ENCODE assay signal across 23 cellular contexts in genomic region chr4:38512840-38513239, GRCh38.
DNase-seq lines count a peak whose midpoint lies in the region; ATAC-seq and TF ChIP-seq lines count a peak whose summit lies in the region.
"Had no signal": no experiment of that assay in that cellular context is flagged by ENCODE, and none has a peak within 500 bp of the region (broad histone marks: within the 10 kb centered on the region; RNA-seq: fewer than 3 reads in every experiment).

No MANE protein-coding gene starts in this region.

- H3K4me2 ChIP-seq in SK-N-SH = no peak overlapping the region
- H3K4me2 ChIP-seq: KMS-11 had no signal

- no peak for TF ChIP-seq EP300 in SK-N-SH (IDR thresholded peaks at IDR 0.05; ENCODE audit: borderline replicate concordance in 1 of 2, low read depth in 1 of 2, low read length in 1 of 2)

- ATAC-seq in activated T-cell treated with anti-CD3 and anti-CD28 coated beads, Interleukin-2, amount 50 U/mL, for 72 hours (replicated peaks in 1 of 2) = no peak
- no peak for ATAC-seq in central memory CD8-positive, alpha-beta T cell (replicated peaks; ENCODE audit: extremely low read depth, poor library complexity, severe bottlenecking)
- no peak for ATAC-seq in natural killer cell treated with Interleukin-12 subunit alpha and Interleukin-12 subunit beta and Interleukin-15 and Interleukin-18, amount 100 ng/mL, for 72 hours
- ATAC-seq: foreskin keratinocyte, left colon had no signal

- H3K79me2 ChIP-seq in SK-N-SH (ENCODE audit: insufficient read depth) = no peaks in the 10 kb centered on the region

- no peaks in the 10 kb centered on the region for H4K20me1 ChIP-seq in SK-N-SH (ENCODE audit: insufficient read depth)

- H2AFZ ChIP-seq in SK-N-SH (ENCODE audit: low read depth) = no peak overlapping the region

- TF ChIP-seq CTCF in HEK293 (tag by site-specific recombination; IDR thresholded peaks at IDR 0.05) (no peak), SK-N-SH (IDR thresholded peaks at IDR 0.05) (no peak)

- H3K4me1 ChIP-seq in HEK293 (ENCODE audit: control insufficient read depth, insufficient read depth, low read length) (no peaks in the 10 kb centered on the region), SK-N-SH (ENCODE audit: control insufficient read depth in 1 of 2, insufficient read depth in 2 of 2, low read depth in 1 of 2, low read length in 1 of 2) (peaks cover 0 to 2% of the 10 kb centered on the region in 2 experiments; a peak in 1 of 4 replicates)
- H3K4me1 ChIP-seq: foreskin keratinocyte had no signal

- H3K9me3 Mint-ChIP-seq in activated T-cell treated with anti-CD3 and anti-CD28 coated beads, Interleukin-2, amount 50 U/mL, for 24 hours = no peaks in the 10 kb centered on the region
- H3K9me3 Mint-ChIP-seq in activated T-cell treated with anti-CD3 and anti-CD28 coated beads, Interleukin-2, amount 50 U/mL, for 72 hours = no peaks in the 10 kb centered on the region
- no peaks in the 10 kb centered on the region for H3K9me3 Mint-ChIP-seq in central memory CD8-positive, alpha-beta T cell
- no peaks in the 10 kb centered on the region for H3K9me3 Mint-ChIP-seq in natural killer cell treated with Interleukin-12 subunit alpha and Interleukin-12 subunit beta and Interleukin-15 and Interleukin-18, amount 100 ng/mL, for 72 hours
- peaks cover 3% of the 10 kb centered on the region for H3K9me3 Mint-ChIP-seq in activated CD4-positive, alpha-beta memory T cell treated with anti-CD3 and anti-CD28 coated beads, Interleukin-2, amount 10 ng/mL, durations not matched to agents 7 days and 5 days
- H3K9me3 Mint-ChIP-seq: activated CD4-positive, alpha-beta memory T cell treated with anti-CD3 and anti-CD28 coated beads for 36 hours; mesothelial cell of epicardium had no signal

- no peak overlapping the region for H3K9ac ChIP-seq in SK-N-SH
- H3K9ac ChIP-seq: KMS-11 had no signal

- no peak overlapping the region for H3K4me3 Mint-ChIP-seq in activated T-cell treated with anti-CD3 and anti-CD28 coated beads, Interleukin-2, amount 50 U/mL, for 24 hours
- peak overlapping the region in 1 of 2 donors; percentile 34 for H3K4me3 Mint-ChIP-seq in activated T-cell treated with anti-CD3 and anti-CD28 coated beads, Interleukin-2, amount 50 U/mL, for 72 hours
- H3K4me3 Mint-ChIP-seq in central memory CD8-positive, alpha-beta T cell = peak overlapping the region; percentile 55
- peak overlapping the region; percentile 35 for H3K4me3 Mint-ChIP-seq in natural killer cell treated with Interleukin-12 subunit alpha and Interleukin-12 subunit beta and Interleukin-15 and Interleukin-18, amount 100 ng/mL, for 72 hours
- no peak overlapping the region for H3K4me3 Mint-ChIP-seq in activated CD4-positive, alpha-beta memory T cell treated with anti-CD3 and anti-CD28 coated beads, Interleukin-2, amount 10 ng/mL, durations not matched to agents 7 days and 5 days
- H3K4me3 Mint-ChIP-seq: activated CD4-positive, alpha-beta memory T cell treated with anti-CD3 and anti-CD28 coated beads for 36 hours; mesothelial cell of epicardium had no signal

- TF ChIP-seq RAD21 in SK-N-SH (IDR thresholded peaks at IDR 0.05; ENCODE audit: low read length) = no peak

- H3K36me3 ChIP-seq in HEK293 (ENCODE audit: control insufficient read depth in 2 of 2, insufficient read depth in 1 of 2, low read length in 2 of 2) (no peaks in the 10 kb centered on the region), SK-N-SH (replicated peaks in 1 of 2; ENCODE audit: control insufficient read depth in 1 of 2, insufficient read depth in 2 of 2, low read length in 1 of 2) (no peaks in the 10 kb centered on the region)
- H3K36me3 ChIP-seq: SJCRH30, WERI-Rb-1 had no signal

- POLR2A ChIA-PET in HEK293 (lab: Yijun Ruan, JAX) = no interaction called here
- POLR2A ChIA-PET in activated CD4-positive, alpha-beta memory T cell treated with anti-CD3 and anti-CD28 coated beads, Interleukin-2, amount 10 ng/mL, durations not matched to agents 7 days and 5 days (lab: Charles Lee) = no interaction called here
- POLR2A ChIA-PET in SK-N-SH (lab: Yijun Ruan, JAX) = no interaction called here

- H3K36me3 Mint-ChIP-seq in activated T-cell treated with anti-CD3 and anti-CD28 coated beads, Interleukin-2, amount 50 U/mL, for 24 hours (ENCODE audit: low read depth) = peaks cover 7% of the 10 kb centered on the region
- no peaks in the 10 kb centered on the region for H3K36me3 Mint-ChIP-seq in activated T-cell treated with anti-CD3 and anti-CD28 coated beads, Interleukin-2, amount 50 U/mL, for 72 hours (ENCODE audit: insufficient read depth in 2 of 2)
- peaks cover 24% of the 10 kb centered on the region for H3K36me3 Mint-ChIP-seq in central memory CD8-positive, alpha-beta T cell (ENCODE audit: insufficient read depth)
- peaks cover 6% of the 10 kb centered on the region for H3K36me3 Mint-ChIP-seq in natural killer cell treated with Interleukin-12 subunit alpha and Interleukin-12 subunit beta and Interleukin-15 and Interleukin-18, amount 100 ng/mL, for 72 hours
- H3K36me3 Mint-ChIP-seq in activated CD4-positive, alpha-beta memory T cell treated with anti-CD3 and anti-CD28 coated beads, Interleukin-2, amount 10 ng/mL, durations not matched to agents 7 days and 5 days (ENCODE audit: low read depth) = peaks cover 17% of the 10 kb centered on the region
- H3K36me3 Mint-ChIP-seq: activated CD4-positive, alpha-beta memory T cell treated with anti-CD3 and anti-CD28 coated beads for 36 hours; mesothelial cell of epicardium had no signal

- H3K9me2 ChIP-seq in SK-N-SH = no peaks in the 10 kb centered on the region

- 51% methylated on average over 4 of the region's 4 CpGs for WGBS in SK-N-SH (ENCODE audit: low lambda C conversion rate)

- H3K27me3 ChIP-seq in SK-N-SH (ENCODE audit: insufficient read depth) = no peaks in the 10 kb centered on the region; the same call in 1 of the 2 replicates
- H3K27me3 ChIP-seq: SJCRH30 had no signal

- H3K27me3 Mint-ChIP-seq in activated T-cell treated with anti-CD3 and anti-CD28 coated beads, Interleukin-2, amount 50 U/mL, for 24 hours = no peaks in the 10 kb centered on the region
- no peaks in the 10 kb centered on the region for H3K27me3 Mint-ChIP-seq in activated T-cell treated with anti-CD3 and anti-CD28 coated beads, Interleukin-2, amount 50 U/mL, for 72 hours (ENCODE audit: low read depth)
- H3K27me3 Mint-ChIP-seq in central memory CD8-positive, alpha-beta T cell = no peaks in the 10 kb centered on the region
- no peaks in the 10 kb centered on the region for H3K27me3 Mint-ChIP-seq in natural killer cell treated with Interleukin-12 subunit alpha and Interleukin-12 subunit beta and Interleukin-15 and Interleukin-18, amount 100 ng/mL, for 72 hours
- H3K27me3 Mint-ChIP-seq in activated CD4-positive, alpha-beta memory T cell treated with anti-CD3 and anti-CD28 coated beads, Interleukin-2, amount 10 ng/mL, durations not matched to agents 7 days and 5 days = peaks cover 65% of the 10 kb centered on the region
- H3K27me3 Mint-ChIP-seq: activated CD4-positive, alpha-beta memory T cell treated with anti-CD3 and anti-CD28 coated beads for 36 hours had no signal

- peak overlapping the region; percentile 13 for H3K27ac Mint-ChIP-seq in activated T-cell treated with anti-CD3 and anti-CD28 coated beads, Interleukin-2, amount 50 U/mL, for 24 hours
- no peak overlapping the region for H3K27ac Mint-ChIP-seq in activated T-cell treated with anti-CD3 and anti-CD28 coated beads, Interleukin-2, amount 50 U/mL, for 72 hours
- peak overlapping the region; percentile 45 for H3K27ac Mint-ChIP-seq in central memory CD8-positive, alpha-beta T cell (ENCODE audit: low read depth)
- peak overlapping the region in 1 of 2 donors; percentile 1 for H3K27ac Mint-ChIP-seq in natural killer cell treated with Interleukin-12 subunit alpha and Interleukin-12 subunit beta and Interleukin-15 and Interleukin-18, amount 100 ng/mL, for 72 hours
- no peak overlapping the region for H3K27ac Mint-ChIP-seq in activated CD4-positive, alpha-beta memory T cell treated with anti-CD3 and anti-CD28 coated beads, Interleukin-2, amount 10 ng/mL, durations not matched to agents 7 days and 5 days
- H3K27ac Mint-ChIP-seq: activated CD4-positive, alpha-beta memory T cell treated with anti-CD3 and anti-CD28 coated beads for 36 hours; mesothelial cell of epicardium had no signal

- DNase-seq in activated T-cell treated with anti-CD3 and anti-CD28 coated beads, Interleukin-2, amount 50 U/mL, for 24 hours = no peak
- no peak for DNase-seq in activated T-cell treated with anti-CD3 and anti-CD28 coated beads, Interleukin-2, amount 50 U/mL, for 72 hours
- no peak for DNase-seq in central memory CD8-positive, alpha-beta T cell (ENCODE audit: low spot score in 2 of 2)
- DNase-seq in natural killer cell treated with Interleukin-12 subunit alpha and Interleukin-12 subunit beta and Interleukin-15 and Interleukin-18, amount 100 ng/mL, for 72 hours (ENCODE audit: low spot score) = no peak
- DNase-seq in stimulated activated CD8-positive, alpha-beta memory T cell treated with anti-CD3 and anti-CD28 coated beads, Interleukin-4, amount 100 ng/mL, for 48 hours = no peak
- DNase-seq in activated CD4-positive, alpha-beta memory T cell treated with anti-CD3 and anti-CD28 coated beads, Interleukin-2, amount 10 ng/mL, durations not matched to agents 7 days and 5 days = no peak
- DNase-seq in SK-N-SH = no peak
- DNase-seq: activated CD4-positive, alpha-beta memory T cell treated with anti-CD3 and anti-CD28 coated beads for 36 hours; dermis blood vessel endothelial cell; DMS153; foreskin keratinocyte; hypothalamus; left colon; MV-4-11; NCI-H2081; SJCRH30; stimulated activated CD4-positive, alpha-beta T cell treated with anti-CD3 and anti-CD28 coated beads, Interleukin-4, amount 100 ng/mL, for 24 hours; substantia nigra; WERI-Rb-1 had no signal

- CTCF ChIA-PET in HEK293 (lab: Yijun Ruan, JAX) (no interaction called here), SK-N-SH (lab: Yijun Ruan, JAX) (no interaction called here)
- CTCF ChIA-PET in activated CD4-positive, alpha-beta memory T cell treated with anti-CD3 and anti-CD28 coated beads, Interleukin-2, amount 10 ng/mL, durations not matched to agents 7 days and 5 days (lab: Charles Lee) = interaction anchor here (0.7 kb wide), 1 partner anchor 333 kb away, joined by 3 read pairs; no protein-coding TSS in a partner anchor

- H3K27ac ChIP-seq in HEK293 (ENCODE audit: extremely low read depth, low read depth, low read length) = no peak overlapping the region
- H3K27ac ChIP-seq in SK-N-SH (ENCODE audit: low read depth in 2 of 2, low read length in 1 of 2) = no peak overlapping the region
- H3K27ac ChIP-seq: C4-2B, foreskin keratinocyte, KMS-11, SJCRH30, WERI-Rb-1 had no signal

- H3K4me3 ChIP-seq in HEK293 (ENCODE audit: low read depth, low read length) (no peak overlapping the region), SK-N-SH (ENCODE audit: low read depth in 2 of 2, low read length in 1 of 2) (no peak overlapping the region)
- H3K4me3 ChIP-seq: SJCRH30 had no signal

- no peaks in the 10 kb centered on the region for H3F3A ChIP-seq in SK-N-SH (replicated peaks; ENCODE audit: insufficient read depth)

- H3K4me1 Mint-ChIP-seq in activated T-cell treated with anti-CD3 and anti-CD28 coated beads, Interleukin-2, amount 50 U/mL, for 24 hours (ENCODE audit: low read depth) = peaks cover 83% of the 10 kb centered on the region
- peaks cover 71% of the 10 kb centered on the region for H3K4me1 Mint-ChIP-seq in activated T-cell treated with anti-CD3 and anti-CD28 coated beads, Interleukin-2, amount 50 U/mL, for 72 hours (ENCODE audit: low read depth)
- H3K4me1 Mint-ChIP-seq in central memory CD8-positive, alpha-beta T cell = peaks cover 80% of the 10 kb centered on the region
- peaks cover 51 to 60% of the 10 kb centered on the region in 2 donors for H3K4me1 Mint-ChIP-seq in natural killer cell treated with Interleukin-12 subunit alpha and Interleukin-12 subunit beta and Interleukin-15 and Interleukin-18, amount 100 ng/mL, for 72 hours (ENCODE audit: low read depth in 2 of 2)
- H3K4me1 Mint-ChIP-seq in activated CD4-positive, alpha-beta memory T cell treated with anti-CD3 and anti-CD28 coated beads, Interleukin-2, amount 10 ng/mL, durations not matched to agents 7 days and 5 days = peaks cover 41% of the 10 kb centered on the region
- H3K4me1 Mint-ChIP-seq: mesothelial cell of epicardium had no signal

- H3K9me3 ChIP-seq in HEK293 (ENCODE audit: control insufficient read depth, insufficient read depth, low read depth, low read length) (no peaks in the 10 kb centered on the region), SK-N-SH (no peaks in the 10 kb centered on the region)
- H3K9me3 ChIP-seq: SJCRH30 had no signal

Comparison
In these comparisons a context has a peak if more than half of its experiments do, and no peak if none do; other contexts are left out.
1. H3K27ac Mint-ChIP-seq: peak in activated T-cell treated with anti-CD3 and anti-CD28 coated beads, Interleukin-2, amount 50 U/mL, for 24 hours (single experiment) and central memory CD8-positive, alpha-beta T cell (single experiment); none in activated T-cell treated with anti-CD3 and anti-CD28 coated beads, Interleukin-2, amount 50 U/mL, for 72 hours (single experiment) and activated CD4-positive, alpha-beta memory T cell treated with anti-CD3 and anti-CD28 coated beads, Interleukin-2, amount 10 ng/mL, durations not matched to agents 7 days and 5 days (single experiment).
2. H3K4me3 Mint-ChIP-seq: peak in central memory CD8-positive, alpha-beta T cell (single experiment) and natural killer cell treated with Interleukin-12 subunit alpha and Interleukin-12 subunit beta and Interleukin-15 and Interleukin-18, amount 100 ng/mL, for 72 hours (single experiment); none in activated T-cell treated with anti-CD3 and anti-CD28 coated beads, Interleukin-2, amount 50 U/mL, for 24 hours (single experiment) and activated CD4-positive, alpha-beta memory T cell treated with anti-CD3 and anti-CD28 coated beads, Interleukin-2, amount 10 ng/mL, durations not matched to agents 7 days and 5 days (single experiment).